Comparison of ENCODE assay signal across 18 cellular contexts in genomic region chr4:164239976-164240375, GRCh38.
DNase-seq lines count a peak whose midpoint lies in the region; ATAC-seq, FAIRE-seq and TF ChIP-seq lines count a peak whose summit lies in the region.
"Had no signal": no experiment of that assay in that cellular context is flagged by ENCODE, and none has a peak within 500 bp of the region (broad histone marks: within the 10 kb centered on the region; RNA-seq: fewer than 3 reads in every experiment).

No MANE protein-coding gene starts in this region.

- no peaks in the 10 kb centered on the region for H3K36me3 ChIP-seq in PC-3 (ENCODE audit: low read depth, low read length)
- no peaks in the 10 kb centered on the region for H3K36me3 ChIP-seq in bronchial epithelial cell (ENCODE audit: control insufficient read depth, insufficient read depth, low read length)
- H3K36me3 ChIP-seq in adrenal gland (replicated peaks in 1 of 2), result no peaks in the 10 kb centered on the region
- H3K36me3 ChIP-seq: BE2C had no signal

- H3K9me3 ChIP-seq in PC-3 (ENCODE audit: low read length) (no peaks in the 10 kb centered on the region), adrenal gland (replicated peaks in 1 of 3) (no peaks in the 10 kb centered on the region)
- H3K9me3 ChIP-seq: A549, BE2C had no signal

- DNase-seq in HT-29 (ENCODE audit: low spot score) (peak; percentile 2), PC-3 (peak; percentile 57), bronchial epithelial cell (ENCODE audit: low read depth) (peak; percentile 25), kidney tubule cell (ENCODE audit: low spot score) (peak; percentile 2), adrenal gland (no peak), NCI-H1105 treated with DMSO at 0.1 percent for 48 hours (lab: John Stamatoyannopoulos, UW) (no peak)
- DNase-seq in effector CD8-positive, alpha-beta T cell (lab: John Stamatoyannopoulos, UW), result no peak
- DNase-seq: BE2C; CD4-positive, alpha-beta memory T cell; COR-L47; GOT3; H9 had no signal

- peaks cover 12% of the 10 kb centered on the region; the same call in 1 of the 2 replicates for H3K4me1 ChIP-seq in PC-3 (ENCODE audit: insufficient read depth, low read length)
- no peaks in the 10 kb centered on the region for H3K4me1 ChIP-seq in adrenal gland (replicated peaks in 1 of 2)
- H3K4me1 ChIP-seq: A549, BE2C had no signal

- no peak overlapping the region for H3K4me3 ChIP-seq in PC-3 (ENCODE audit: low read length)
- no peak overlapping the region for H3K4me3 ChIP-seq in bronchial epithelial cell (ENCODE audit: low read depth, low read length)
- no peak overlapping the region for H3K4me3 ChIP-seq in adrenal gland
- H3K4me3 ChIP-seq: A549 had no signal

- no peak overlapping the region for H3K27ac ChIP-seq in PC-3 (ENCODE audit: low read length)
- H3K27ac ChIP-seq in adrenal gland, result no peak overlapping the region
- H3K27ac ChIP-seq: A549, C4-2B had no signal

- H2AFZ ChIP-seq in PC-3 (ENCODE audit: low read length), result 0 out of 2 replicates have a peak overlapping the region, but pooled peaks have one; percentile 10

- POLR2A ChIA-PET in PC-3 (lab: Charles Lee; ENCODE audit: unreplicated experiment), result no interaction called here

- 26 to 32% (median 30%) methylated on average over 3 of the region's 3 CpGs for WGBS in adrenal gland, 4 donors

- intact Hi-C loops in PC-3 (cut with micrococcal nuclease) (no loop called here), adrenal gland (cut with DNase I) (no loop called here)

- no peak for ATAC-seq in PC-3
- no peak for ATAC-seq in HG03039 (IDR thresholded peaks at IDR 0.05; ENCODE audit: unreplicated experiment)
- ATAC-seq: A549, HepG2 had no signal

- no peak for FAIRE-seq in bronchial epithelial cell (lab: Jason Lieb, UNC)
- FAIRE-seq: A549, GM12891, HepG2, HTR-8/SVneo had no signal

- H3K27me3 ChIP-seq in PC-3 (ENCODE audit: low read length) (no peaks in the 10 kb centered on the region), bronchial epithelial cell (ENCODE audit: control insufficient read depth, insufficient read depth, low read length) (no peaks in the 10 kb centered on the region), adrenal gland (no peaks in the 10 kb centered on the region)
- H3K27me3 ChIP-seq: BE2C had no signal

- TF ChIP-seq CTCF in PC-3 (conservative IDR thresholded peaks at IDR 0.05; ENCODE audit: low read depth, low read length) (no peak), bronchial epithelial cell (IDR thresholded peaks at IDR 0.05; ENCODE audit: insufficient read depth, low read length, severe bottlenecking) (no peak), adrenal gland (IDR thresholded peaks at IDR 0.05) (no peak)

- H3K9ac ChIP-seq in PC-3 (ENCODE audit: low read length), result no peak overlapping the region

- H3K9me2 ChIP-seq in PC-3 (replicated peaks; ENCODE audit: low read length), result no peaks in the 10 kb centered on the region

- H3F3A ChIP-seq in PC-3 (ENCODE audit: low read length, unreplicated experiment), result no peaks in the 10 kb centered on the region

- no peaks in the 10 kb centered on the region for H3K79me2 ChIP-seq in PC-3 (ENCODE audit: low read length)

- no peak for TF ChIP-seq POLR2A in adrenal gland (IDR thresholded peaks at IDR 0.05)

- H4K20me1 ChIP-seq in PC-3 (ENCODE audit: low read length), result no peaks in the 10 kb centered on the region

- CTCF ChIA-PET in PC-3 (lab: Charles Lee), result no interaction called here

- BruUV-seq in PC-3 (replicated peaks; lab: Mats Ljungman, UMichigan), result no TSS peak

- 0 out of 2 replicates have a peak overlapping the region, but pooled peaks have one; percentile 13 for H3K4me2 ChIP-seq in PC-3 (ENCODE audit: low read length)
- H3K4me2 ChIP-seq: A549 had no signal

Comparison
In these comparisons a context has a peak if more than half of its experiments do, and no peak if none do; other contexts are left out.
1. DNase-seq: peak in HT-29 (single experiment), PC-3 (single experiment), bronchial epithelial cell (single experiment) and kidney tubule cell (single experiment); none in adrenal gland (0 of 7), effector CD8-positive, alpha-beta T cell (single experiment) and NCI-H1105 treated with DMSO at 0.1 percent for 48 hours (single experiment).